Comparison of ENCODE assay signal across 8 cellular contexts in genomic region chr19:4976412-4977298, GRCh38. TPM values are rescaled to one million over a fixed set of nuclear protein-coding genes. Genes with fewer than 3 reads are reported as not detected.
DNase-seq lines count a peak whose midpoint lies in the region; ATAC-seq and TF ChIP-seq lines count a peak whose summit lies in the region.

No MANE protein-coding gene starts in this region.

- H3K9ac ChIP-seq in BLaER1 treated with 17β-estradiol and CSF1 and Interleukin-3, amounts not matched to agents 10 nM and 100 nM = peak overlapping the region; percentile 68 to 74 (median 74)

- peak; percentile 89 for DNase-seq in LNCaP clone FGC (ENCODE audit: low read depth)
- DNase-seq in body of pancreas = peak in 3 of 4 donors; percentile 46 to 82 (median 55)
- peak; percentile 33 for DNase-seq in inferior parietal cortex (ENCODE audit: extremely low spot score)
- DNase-seq in NCI-H345 (lab: John Stamatoyannopoulos, UW) = no peak
- no peak for DNase-seq in T-helper 9 cell
- DNase-seq in NCI-H2227 treated with DMSO at 0.1 percent for 48 hours (lab: John Stamatoyannopoulos, UW) = no peak

- peaks cover 99 to 100% (median 100%) of the 10 kb centered on the region in 10 experiments for H3K4me1 ChIP-seq in BLaER1 treated with 17β-estradiol and CSF1 and Interleukin-3, amounts not matched to agents 10 nM and 100 nM
- H3K4me1 ChIP-seq in body of pancreas = peaks cover 78% of the 10 kb centered on the region

- H3K4me2 ChIP-seq in BLaER1 treated with 17β-estradiol and CSF1 and Interleukin-3, amounts not matched to agents 10 nM and 100 nM = peak overlapping the region; percentile 87 to 100 (median 98)

- 49 to 59% methylated on average over 17 to 32 of the region's 33 CpGs for WGBS in body of pancreas, 2 donors

- peak overlapping the region; percentile 5 to 58 (median 37); a peak in 13 of 20 replicates for H3K4me3 ChIP-seq in BLaER1 treated with 17β-estradiol and CSF1 and Interleukin-3, amounts not matched to agents 10 nM and 100 nM
- no peak overlapping the region for H3K4me3 ChIP-seq in LNCaP clone FGC (ENCODE audit: low read depth, low read length)
- no peak overlapping the region for H3K4me3 ChIP-seq in body of pancreas
- H3K4me3 ChIP-seq in skin epidermis = peak overlapping the region in 2 of 7 experiments; percentile 10

- H3K9me3 ChIP-seq in BLaER1 treated with 17β-estradiol and CSF1 and Interleukin-3, amounts not matched to agents 10 nM and 100 nM (replicated peaks in 1 of 11) = no peaks in the 10 kb centered on the region
- no peaks in the 10 kb centered on the region for H3K9me3 ChIP-seq in body of pancreas

- H3K27ac ChIP-seq in BLaER1 treated with 17β-estradiol and CSF1 and Interleukin-3, amounts not matched to agents 10 nM and 100 nM = peak overlapping the region; percentile 51 to 90 (median 81); a peak in 21 of 22 replicates
- H3K27ac ChIP-seq in body of pancreas (peak overlapping the region in 2 of 4 donors; percentile 56 to 70), skin epidermis (peak overlapping the region in 20 of 21 experiments; percentile 10 to 80 (median 62))

- no peaks in the 10 kb centered on the region for H3K27me3 ChIP-seq in BLaER1 treated with 17β-estradiol and CSF1 and Interleukin-3, amounts not matched to agents 10 nM and 100 nM
- no peaks in the 10 kb centered on the region for H3K27me3 ChIP-seq in body of pancreas

- peaks cover 0 to 14% (median 0%) of the 10 kb centered on the region in 11 experiments; a peak in 6 of 22 replicates for H3K36me3 ChIP-seq in BLaER1 treated with 17β-estradiol and CSF1 and Interleukin-3, amounts not matched to agents 10 nM and 100 nM
- no peaks in the 10 kb centered on the region for H3K36me3 ChIP-seq in body of pancreas (replicated peaks in 1 of 2; ENCODE audit: insufficient read depth in 1 of 2, low read depth in 2 of 2)

- peak; percentile 43 for TF ChIP-seq CTCF in LNCaP clone FGC (IDR thresholded peaks at IDR 0.05; ENCODE audit: control insufficient read depth, extremely low read depth, insufficient read depth)
- TF ChIP-seq CTCF in body of pancreas (IDR thresholded peaks at IDR 0.05) = no peak

- TF ChIP-seq POLR2A in body of pancreas (IDR thresholded peaks at IDR 0.05) = peak in 1 of 3 donors; percentile 50

- intact Hi-C loops in body of pancreas (cut with DNase I) = no loop called here

- H4K20me1 ChIP-seq in BLaER1 treated with 17β-estradiol and CSF1 and Interleukin-3, amounts not matched to agents 10 nM and 100 nM = peaks cover 52 to 100% (median 100%) of the 10 kb centered on the region in 11 experiments

- ATAC-seq in body of pancreas = peak; percentile 27

RNA-seq across cellular contexts. Expression of gene KDM4B, which starts 7.7 kb away (rescaled TPM):
- 10 to 100 TPM; 18.9 to 35.3 TPM for total RNA-seq in body of pancreas

Comparison
In these comparisons a context has a peak if more than half of its experiments do, and no peak if none do; other contexts are left out.
1. H3K4me3 ChIP-seq: peak in BLaER1 treated with 17β-estradiol and CSF1 and Interleukin-3, amounts not matched to agents 10 nM and 100 nM (10 of 10); none in LNCaP clone FGC (single experiment) and body of pancreas (0 of 2).
2. DNase-seq: peak in LNCaP clone FGC (single experiment), body of pancreas (3 of 4) and inferior parietal cortex (single experiment); none in NCI-H345 (single experiment), T-helper 9 cell (single experiment) and NCI-H2227 treated with DMSO at 0.1 percent for 48 hours (single experiment).